Comparison of ENCODE assay signal across 1 cellular context in genomic region chr7:44912775-44913347, GRCh38.
TF ChIP-seq lines count a peak whose summit lies in the region.

No MANE protein-coding gene starts in this region.

TF ChIP-seq in H1, 55 proteins besides CTCF, POLR2A, EP300 and RAD21 (continued from another document):
- no peak for TF ChIP-seq TCF12 (IDR thresholded peaks at IDR 0.05; ENCODE audit: low read depth, low read length)
- TF ChIP-seq RBBP5 (IDR thresholded peaks at IDR 0.05; ENCODE audit: borderline replicate concordance, low read depth, low read length): no peak
- no peak for TF ChIP-seq NANOG (IDR thresholded peaks at IDR 0.05; ENCODE audit: insufficient read depth, low read depth, low read length, poor library complexity, severe bottlenecking)
- TF ChIP-seq TAF1 (IDR thresholded peaks at IDR 0.05; ENCODE audit: low read depth, low read length): no peak
- TF ChIP-seq HDAC6 (IDR thresholded peaks at IDR 0.05; ENCODE audit: low read depth, low read length): no peak
- no peak for TF ChIP-seq GABPA (IDR thresholded peaks at IDR 0.05; ENCODE audit: borderline replicate concordance, insufficient read depth, low read length)
- TF ChIP-seq USF2 (IDR thresholded peaks at IDR 0.05; ENCODE audit: low read length): no peak
